In the genomic region with DNA sequence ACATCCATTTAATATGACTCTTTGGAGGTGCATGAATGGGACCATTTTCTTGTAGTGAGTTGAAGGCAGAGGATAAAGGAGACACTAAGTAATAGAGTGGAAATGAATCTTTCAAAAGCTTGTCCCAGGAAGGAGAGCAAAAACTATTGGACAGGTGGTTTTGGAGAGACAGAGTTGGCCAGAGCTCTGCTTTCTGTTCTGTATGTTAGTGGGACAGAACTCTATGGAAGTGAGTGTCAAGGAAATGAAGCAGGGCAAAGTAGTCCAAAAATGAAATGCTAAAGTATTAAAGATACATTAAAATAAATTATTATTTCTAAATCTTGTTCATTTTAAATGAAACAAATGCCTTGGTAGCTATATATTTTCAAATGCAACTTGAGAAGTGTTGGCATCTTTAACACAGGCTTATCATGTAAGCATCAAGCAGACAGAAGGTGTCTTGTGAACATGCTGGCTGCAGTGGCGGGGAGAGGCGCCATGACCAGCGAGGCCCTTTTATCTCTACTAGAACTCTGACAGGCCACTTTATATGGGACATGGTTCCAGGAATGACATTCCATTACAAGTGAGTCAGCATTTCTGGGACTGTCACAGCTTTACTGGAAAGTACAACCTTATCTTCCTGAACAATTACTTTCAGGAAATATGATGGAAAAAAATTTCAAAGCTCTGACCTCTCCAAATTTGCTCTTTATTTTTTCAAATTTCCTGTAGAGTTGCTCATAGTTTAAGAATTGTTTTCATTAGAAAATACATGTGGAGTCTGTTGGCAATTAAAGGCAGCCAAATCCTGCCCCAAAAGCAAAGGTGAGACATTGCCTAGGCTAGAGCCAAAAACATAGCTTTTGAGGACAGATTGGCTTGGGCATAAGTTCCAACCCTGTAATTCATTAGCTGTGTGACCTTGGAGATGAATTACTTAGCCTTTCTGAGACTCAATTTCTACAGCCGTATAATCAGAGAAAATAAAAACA, we compare ENCODE assay signal across 15 cellular contexts.
DNase-seq lines count a peak whose midpoint lies in the region; ATAC-seq, FAIRE-seq and TF ChIP-seq lines count a peak whose summit lies in the region.
"Had no signal": no experiment of that assay in that cellular context is flagged by ENCODE, and none has a peak within 500 bp of the region (broad histone marks: within the 10 kb centered on the region; RNA-seq: fewer than 3 reads in every experiment).

No MANE protein-coding gene starts in this region.

- POLR2A ChIA-PET in activated CD4-positive, alpha-beta memory T cell treated with anti-CD3 and anti-CD28 coated beads for 36 hours (lab: Charles Lee), result no interaction called here

- FAIRE-seq in kidney (lab: Jason Lieb, UNC), result peak; percentile 74
- FAIRE-seq in D721Med (lab: Jason Lieb, UNC), result no peak
- FAIRE-seq: keratinocyte had no signal

- intact Hi-C loops in body of pancreas (cut with DNase I) (no loop called here), kidney (cut with DNase I) (no loop called here), spleen (cut with DNase I; ENCODE audit: low total_unique reads) (no loop called here)
- intact Hi-C loops in activated CD4-positive, alpha-beta memory T cell treated with anti-CD3 and anti-CD28 coated beads for 36 hours (cut with micrococcal nuclease), result no loop called here

- H3K4me1 ChIP-seq in body of pancreas (peaks cover 25% of the 10 kb centered on the region), kidney (ENCODE audit: control insufficient read depth in 1 of 2, insufficient read depth in 1 of 2, low read depth in 1 of 2, low read length in 2 of 2) (no peaks in the 10 kb centered on the region), spleen (no peaks in the 10 kb centered on the region)

- no peaks in the 10 kb centered on the region for H3K4me1 Mint-ChIP-seq in activated CD4-positive, alpha-beta memory T cell treated with anti-CD3 and anti-CD28 coated beads for 36 hours (ENCODE audit: low read depth)

- no peak overlapping the region for H3K9ac ChIP-seq in kidney (ENCODE audit: low read length in 2 of 2)

- H3K27ac ChIP-seq in body of pancreas (peak overlapping the region in 3 of 4 donors; percentile 30 to 82 (median 52)), kidney (ENCODE audit: low read depth in 2 of 2, low read length in 2 of 2) (no peak overlapping the region), spleen (peak overlapping the region in 6 of 8 donors; percentile 40 to 67 (median 52))

- H3K36me3 Mint-ChIP-seq in activated CD4-positive, alpha-beta memory T cell treated with anti-CD3 and anti-CD28 coated beads for 36 hours, result no peaks in the 10 kb centered on the region
- H3K36me3 Mint-ChIP-seq: CD8-positive, alpha-beta T cell had no signal

- H3K36me3 ChIP-seq in body of pancreas (replicated peaks in 1 of 2; ENCODE audit: insufficient read depth in 1 of 2, low read depth in 2 of 2) (no peaks in the 10 kb centered on the region), kidney (ENCODE audit: control insufficient read depth in 1 of 2, insufficient read depth in 2 of 2, low read length in 2 of 2) (no peaks in the 10 kb centered on the region), spleen (no peaks in the 10 kb centered on the region)

- no peak for TF ChIP-seq POLR2A in body of pancreas (IDR thresholded peaks at IDR 0.05)
- TF ChIP-seq POLR2A in spleen (IDR thresholded peaks at IDR 0.05), result no peak

- 13 to 16% methylated on average over 4 of the region's 4 CpGs for WGBS in body of pancreas, 2 donors
- WGBS in spleen, 5 donors, result 34 to 72% (median 63%) methylated on average over 4 of the region's 4 CpGs

- peaks cover 4% of the 10 kb centered on the region for H3K27me3 Mint-ChIP-seq in activated CD4-positive, alpha-beta memory T cell treated with anti-CD3 and anti-CD28 coated beads for 36 hours

- H3K9me3 ChIP-seq in body of pancreas, result no peaks in the 10 kb centered on the region
- H3K9me3 ChIP-seq in kidney (ENCODE audit: control insufficient read depth in 1 of 2, low read length in 2 of 2), result no peaks in the 10 kb centered on the region
- no peaks in the 10 kb centered on the region for H3K9me3 ChIP-seq in spleen

- ATAC-seq in body of pancreas, result peak; percentile 97
- ATAC-seq: CD8-positive, alpha-beta T cell had no signal

- H3K27me3 ChIP-seq in body of pancreas (no peaks in the 10 kb centered on the region), spleen (replicated peaks in 1 of 7) (no peaks in the 10 kb centered on the region)

- CTCF ChIA-PET in activated CD4-positive, alpha-beta memory T cell treated with anti-CD3 and anti-CD28 coated beads for 36 hours (lab: Charles Lee), result interaction anchor here (0.6 kb wide), 1 partner anchor 21 kb away, joined by 5 read pairs; no protein-coding TSS in a partner anchor

- H3K27ac Mint-ChIP-seq in activated CD4-positive, alpha-beta memory T cell treated with anti-CD3 and anti-CD28 coated beads for 36 hours, result no peak overlapping the region
- H3K27ac Mint-ChIP-seq: activated T-helper 2 cell treated with anti-CD3 and anti-CD28 coated beads, Interferon-gamma antibody, Interleukin-2, Interleukin-4, amounts not matched to agents 10 μg/mL and 5 μg/mL and 100 μg/mL, durations not matched to agents 14 hours and 24 hours and 36 hours; CD8-positive, alpha-beta T cell had no signal

- H3K9me3 Mint-ChIP-seq in activated CD4-positive, alpha-beta memory T cell treated with anti-CD3 and anti-CD28 coated beads for 36 hours, result no peaks in the 10 kb centered on the region
- H3K9me3 Mint-ChIP-seq: activated T-helper 2 cell treated with anti-CD3 and anti-CD28 coated beads, Interferon-gamma antibody, Interleukin-2, Interleukin-4, amounts not matched to agents 10 μg/mL and 5 μg/mL and 100 μg/mL, durations not matched to agents 14 hours and 24 hours and 36 hours; CD8-positive, alpha-beta T cell had no signal

- DNase-seq in HT1080 (ENCODE audit: low read depth), result peak; percentile 52
- peak; percentile 28 to 65 (median 39) for DNase-seq in body of pancreas
- DNase-seq in kidney, result peak; percentile 70
- no peak for DNase-seq in spleen
- DNase-seq in SIG-M5 treated with dmso at 0.1 percent for 504 hours (lab: John Stamatoyannopoulos, UW; ENCODE audit: unreplicated experiment), result no peak
- no peak for DNase-seq in ecto neural progenitor cell (ENCODE audit: low spot score)
- DNase-seq in D721Med (ENCODE audit: insufficient read length, low spot score), result no peak
- no peak for DNase-seq in activated CD4-positive, alpha-beta memory T cell treated with anti-CD3 and anti-CD28 coated beads for 36 hours
- DNase-seq: activated CD4-positive, alpha-beta T cell treated with anti-CD3 and anti-CD28 coated beads for 4 hours; CD8-positive, alpha-beta T cell; NCI-H1436; NCI-H82; stimulated activated naive CD4-positive, alpha-beta T cell treated with Interleukin-2 at 50 U/mL for 16 hours had no signal

- TF ChIP-seq CTCF in body of pancreas (IDR thresholded peaks at IDR 0.05), result no peak
- no peak for TF ChIP-seq CTCF in kidney (IDR thresholded peaks at IDR 0.05; ENCODE audit: borderline replicate concordance, extremely low read depth, insufficient read depth)
- TF ChIP-seq CTCF in spleen (IDR thresholded peaks at IDR 0.05 in 8 of 11, conservative IDR thresholded peaks at IDR 0.05 in 3 of 11), result no peak
- no peak for TF ChIP-seq CTCF in D721Med (IDR thresholded peaks at IDR 0.05; ENCODE audit: insufficient read depth, missing control alignments)

- H3K4me3 ChIP-seq in body of pancreas (no peak overlapping the region), kidney (ENCODE audit: low read length in 2 of 2) (no peak overlapping the region), spleen (no peak overlapping the region)

- H3K4me3 Mint-ChIP-seq in activated CD4-positive, alpha-beta memory T cell treated with anti-CD3 and anti-CD28 coated beads for 36 hours, result no peak overlapping the region
- H3K4me3 Mint-ChIP-seq: CD8-positive, alpha-beta T cell had no signal

Comparison
In these comparisons a context has a peak if more than half of its experiments do, and no peak if none do; other contexts are left out.
1. DNase-seq: peak in HT1080 (single experiment), body of pancreas (4 of 4) and kidney (single experiment); none in spleen (single experiment), SIG-M5 treated with dmso at 0.1 percent for 504 hours (single experiment), ecto neural progenitor cell (single experiment), D721Med (single experiment) and activated CD4-positive, alpha-beta memory T cell treated with anti-CD3 and anti-CD28 coated beads for 36 hours (single experiment).
2. H3K27ac ChIP-seq: peak in body of pancreas (3 of 4) and spleen (6 of 8); none in kidney (0 of 2).